9 cellular contexts compared by ENCODE assay signal in genomic region chr12:76020731-76021672, GRCh38. TPM values are rescaled to one million over a fixed set of nuclear protein-coding genes. Genes with fewer than 3 reads are reported as not detected.
A peak's percentile ranks its signal among the peaks of the same experiment; 100 is the strongest.
DNase-seq lines count a peak whose midpoint lies in the region; ATAC-seq and TF ChIP-seq lines count a peak whose summit lies in the region.
"Had no signal": no experiment of that assay in that cellular context is flagged by ENCODE, and none has a peak within 500 bp of the region (broad histone marks: within the 10 kb centered on the region; RNA-seq: fewer than 3 reads in every experiment).

No MANE protein-coding gene starts in this region.

- H3K27ac ChIP-seq in urinary bladder (ENCODE audit: low read depth), result peak overlapping the region; percentile 85
- H3K27ac ChIP-seq: 22Rv1 had no signal

- H3K4me1 Mint-ChIP-seq in chondrocyte (ENCODE audit: low read depth), result peaks cover 46% of the 10 kb centered on the region
- H3K4me1 Mint-ChIP-seq in neural crest cell, result peaks cover 49% of the 10 kb centered on the region

- peak; percentile 72 for ATAC-seq in HG03432 (IDR thresholded peaks at IDR 0.05; ENCODE audit: unreplicated experiment)

- no peaks in the 10 kb centered on the region for H3K36me3 ChIP-seq in urinary bladder (ENCODE audit: insufficient read depth)

- H3K4me3 ChIP-seq in urinary bladder (ENCODE audit: low read depth, low read length), result no peak overlapping the region

- H3K27ac Mint-ChIP-seq in chondrocyte (ENCODE audit: unreplicated experiment) (peak overlapping the region; percentile 94), neural crest cell (ENCODE audit: unreplicated experiment) (peak overlapping the region; percentile 36)

- TF ChIP-seq CTCF in chondrocyte (IDR thresholded peaks at IDR 0.05) (no peak), neural crest cell (conservative IDR thresholded peaks at IDR 0.05) (no peak)

- no peaks in the 10 kb centered on the region for H3K27me3 Mint-ChIP-seq in chondrocyte (ENCODE audit: low read depth)
- no peaks in the 10 kb centered on the region for H3K27me3 Mint-ChIP-seq in neural crest cell (ENCODE audit: low read depth)

- H3K36me3 Mint-ChIP-seq in chondrocyte (ENCODE audit: low read depth) (no peaks in the 10 kb centered on the region), neural crest cell (ENCODE audit: low read depth) (no peaks in the 10 kb centered on the region)

- 61% methylated on average over 15 of the region's 15 CpGs for WGBS in urinary bladder

- DNase-seq in NCI-H1436 (lab: John Stamatoyannopoulos, UW) (peak; percentile 5), NCI-H1436 treated with DMSO at 0.1 percent for 48 hours (lab: John Stamatoyannopoulos, UW) (no peak), T1000 (lab: John Stamatoyannopoulos, UW) (peak; percentile 48), chondrocyte (ENCODE audit: low spot score) (no peak), neural crest cell (ENCODE audit: low read depth, low spot score) (no peak), NCI-H524 treated with DMSO at 0.1 percent for 48 hours (lab: John Stamatoyannopoulos, UW) (no peak)

- no peaks in the 10 kb centered on the region for H3K9me3 Mint-ChIP-seq in chondrocyte (ENCODE audit: low read depth)
- peaks cover 4% of the 10 kb centered on the region for H3K9me3 Mint-ChIP-seq in neural crest cell

- peaks cover 2% of the 10 kb centered on the region for H3K4me1 ChIP-seq in urinary bladder (ENCODE audit: insufficient read depth)

- no peak overlapping the region for H3K4me3 Mint-ChIP-seq in chondrocyte (ENCODE audit: unreplicated experiment)
- no peak overlapping the region for H3K4me3 Mint-ChIP-seq in neural crest cell

RNA-seq across cellular contexts. Expression of gene PHLDA1, which starts 10.6 kb away (rescaled TPM):
- total RNA-seq in chondrocyte (4.5 to 14.0 TPM (median 12.1 TPM) in 3 replicates), neural crest cell (29.3 and 30.9 TPM in 2 replicates), urinary bladder (26.4 TPM)
- 9.8 TPM for polyA plus RNA-seq in urinary bladder

Comparison
In these comparisons a context has a peak if more than half of its experiments do, and no peak if none do; other contexts are left out.
1. DNase-seq: peak in NCI-H1436 (single experiment) and T1000 (single experiment); none in NCI-H1436 treated with DMSO at 0.1 percent for 48 hours (single experiment), chondrocyte (single experiment), neural crest cell (single experiment) and NCI-H524 treated with DMSO at 0.1 percent for 48 hours (single experiment).